In genomic region chr5:93578813-93579560, GRCh38 we compare ENCODE assay signal across 8 cellular contexts. TPM values are rescaled to one million over a fixed set of nuclear protein-coding genes. Genes with fewer than 3 reads are reported as not detected.
DNase-seq lines count a peak whose midpoint lies in the region; ATAC-seq and TF ChIP-seq lines count a peak whose summit lies in the region.

No MANE protein-coding gene starts in this region.

- peak; percentile 20 for TF ChIP-seq POLR2A in NB4 (IDR thresholded peaks at IDR 0.05; ENCODE audit: extremely low read depth, insufficient read length)

- H3K27ac ChIP-seq in BLaER1 treated with 17β-estradiol and CSF1 and Interleukin-3, amounts not matched to agents 10 nM and 100 nM = no peak overlapping the region

- H3K4me2 ChIP-seq in BLaER1 treated with 17β-estradiol and CSF1 and Interleukin-3, amounts not matched to agents 10 nM and 100 nM = peak overlapping the region; percentile 75 to 99 (median 89)

- H3K27me3 ChIP-seq in BLaER1 treated with 17β-estradiol and CSF1 and Interleukin-3, amounts not matched to agents 10 nM and 100 nM = peaks cover 99 to 100% (median 100%) of the 10 kb centered on the region in 11 experiments

- peaks cover 0 to 95% (median 73%) of the 10 kb centered on the region in 11 experiments; a peak in 20 of 22 replicates for H4K20me1 ChIP-seq in BLaER1 treated with 17β-estradiol and CSF1 and Interleukin-3, amounts not matched to agents 10 nM and 100 nM

- no peaks in the 10 kb centered on the region for H3K36me3 ChIP-seq in BLaER1 treated with 17β-estradiol and CSF1 and Interleukin-3, amounts not matched to agents 10 nM and 100 nM

- H3K4me3 ChIP-seq in BLaER1 treated with 17β-estradiol and CSF1 and Interleukin-3, amounts not matched to agents 10 nM and 100 nM = peak overlapping the region; percentile 37 to 60 (median 48)
- peak overlapping the region; percentile 25 for H3K4me3 ChIP-seq in NB4 (ENCODE audit: low read depth, low read length)

- ATAC-seq in omental fat pad (ENCODE audit: low FRiP score) (peak; percentile 4), GM18907 (IDR thresholded peaks at IDR 0.05; ENCODE audit: unreplicated experiment) (no peak)

- H3K4me1 ChIP-seq in BLaER1 treated with 17β-estradiol and CSF1 and Interleukin-3, amounts not matched to agents 10 nM and 100 nM = peaks cover 26 to 34% (median 33%) of the 10 kb centered on the region in 10 experiments

- TF ChIP-seq CTCF in NB4 (IDR thresholded peaks at IDR 0.05; ENCODE audit: low read depth, low read length) (no peak), omental fat pad (IDR thresholded peaks at IDR 0.05) (no peak)

- H3K9me3 ChIP-seq in BLaER1 treated with 17β-estradiol and CSF1 and Interleukin-3, amounts not matched to agents 10 nM and 100 nM (replicated peaks in 1 of 11) = peaks cover 0 to 1% (median 0%) of the 10 kb centered on the region in 11 experiments; a peak in 2 of 22 replicates

- H3K9ac ChIP-seq in BLaER1 treated with 17β-estradiol and CSF1 and Interleukin-3, amounts not matched to agents 10 nM and 100 nM = no peak overlapping the region

- DNase-seq in NB4 (ENCODE audit: low read depth) (peak; percentile 96), fibroblast of peridontal ligament (ENCODE audit: extremely low read depth) (peak; percentile 18), omental fat pad (ENCODE audit: low spot score) (no peak), cortex of kidney (lab: John Stamatoyannopoulos, UW) (no peak), NCI-H2196 (lab: John Stamatoyannopoulos, UW; ENCODE audit: unreplicated experiment) (no peak)
- DNase-seq in stimulated activated naive CD4-positive, alpha-beta T cell treated with Interleukin-2 at 50 U/mL for 16 hours (lab: John Stamatoyannopoulos, UW) = no peak

RNA-seq across cellular contexts. Expression of gene NR2F1-AS1, which starts 2.0 kb away (rescaled TPM):
- 10 to 100 TPM; 17.3 to 31.0 (median 22.9) TPM for total RNA-seq in omental fat pad

RNA-seq across cellular contexts. Expression of gene NR2F1, which starts 4.0 kb away (rescaled TPM):
- total RNA-seq in omental fat pad = 100 to 1,000 TPM in 1 of 4 donors, 10 to 100 TPM in 3; 15.6 to 117 (median 68.3) TPM

Comparison
In these comparisons a context has a peak if more than half of its experiments do, and no peak if none do; other contexts are left out.
1. DNase-seq: peak in NB4 (single experiment) and fibroblast of peridontal ligament (single experiment); none in omental fat pad (single experiment), stimulated activated naive CD4-positive, alpha-beta T cell treated with Interleukin-2 at 50 U/mL for 16 hours (single experiment), cortex of kidney (single experiment) and NCI-H2196 (single experiment).